In the genomic region with DNA sequence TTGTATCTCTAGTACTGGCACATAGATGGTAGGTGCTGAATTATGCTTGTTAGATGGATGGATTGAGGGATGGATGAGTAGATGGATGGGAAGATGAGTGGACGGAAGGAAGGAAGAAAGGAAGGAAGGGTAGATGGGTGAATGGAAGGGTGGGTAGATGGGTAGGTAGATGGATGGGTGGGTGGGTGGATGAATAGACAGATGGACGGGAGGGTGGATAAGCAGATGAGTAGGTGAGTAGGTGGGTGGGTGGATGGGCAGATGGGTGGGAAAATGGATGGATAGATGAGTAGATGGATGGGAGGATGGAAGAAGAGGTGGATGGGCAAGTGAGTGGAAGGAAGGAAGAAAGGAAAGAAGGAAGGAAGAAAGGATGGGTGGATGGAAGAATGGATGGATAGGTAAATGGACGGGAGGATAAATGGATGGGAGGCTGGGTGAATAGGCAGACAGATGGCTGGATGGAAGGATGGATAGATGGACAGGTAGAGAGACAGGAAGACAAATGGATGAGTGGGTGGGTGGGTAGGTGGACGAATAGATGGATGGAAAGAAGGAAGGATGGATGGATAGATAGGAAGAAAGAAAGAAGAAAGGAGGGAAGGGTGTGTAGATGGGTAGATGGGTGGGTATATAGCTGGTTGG, we compare ENCODE assay signal across 15 cellular contexts. TPM values are rescaled to one million over a fixed set of nuclear protein-coding genes. Genes with fewer than 3 reads are reported as not detected.
DNase-seq lines count a peak whose midpoint lies in the region; ATAC-seq and TF ChIP-seq lines count a peak whose summit lies in the region.
"Had no signal": no experiment of that assay in that cellular context is flagged by ENCODE, and none has a peak within 500 bp of the region (broad histone marks: within the 10 kb centered on the region; RNA-seq: fewer than 3 reads in every experiment).

No MANE protein-coding gene starts in this region.

- H3K36me3 ChIP-seq in IMR-90 (ENCODE audit: control insufficient read depth, insufficient read depth, low read length), result no peaks in the 10 kb centered on the region
- H3K36me3 ChIP-seq in sigmoid colon, result peaks cover 4 to 89% (median 55%) of the 10 kb centered on the region in 4 donors
- no peaks in the 10 kb centered on the region for H3K36me3 ChIP-seq in transverse colon

- H3K23ac ChIP-seq in IMR-90 (ENCODE audit: low read depth, low read length), result no peak overlapping the region

- no peak overlapping the region for H3K56ac ChIP-seq in IMR-90 (ENCODE audit: extremely low read depth, insufficient read depth, low read length)

- peak overlapping the region; percentile 35 for H2BK5ac ChIP-seq in IMR-90 (ENCODE audit: low read depth, low read length, poor library complexity, severe bottlenecking)

- H3K14ac ChIP-seq in IMR-90 (replicated peaks; ENCODE audit: low read depth, low read length), result no peak overlapping the region

- TF ChIP-seq RAD21 in IMR-90 (IDR thresholded peaks at IDR 0.05; ENCODE audit: low read length), result no peak

- POLR2A ChIA-PET in IMR-90 (lab: Charles Lee; ENCODE audit: unreplicated experiment), result no interaction called here

- no peaks in the 10 kb centered on the region for H4K20me1 ChIP-seq in IMR-90 (ENCODE audit: insufficient read depth, low read length)

- dilution Hi-C loops in IMR-90 (cut with HindIII; ENCODE audit: low sequenced_read_pairs, unreplicated experiment), result no loop called here

- H4K8ac ChIP-seq in IMR-90 (ENCODE audit: low read depth in 2 of 2, low read length in 2 of 2), result no peak overlapping the region

- no peaks in the 10 kb centered on the region for H3K4me1 Mint-ChIP-seq in T-helper 2 cell treated with Interferon-gamma antibody and Interleukin-4, amounts not matched to agents 5 μg/mL and 100 μg/mL, for 36 hours (ENCODE audit: low read depth)
- H3K4me1 Mint-ChIP-seq: B cell had no signal

- TF ChIP-seq EP300 in sigmoid colon (IDR thresholded peaks at IDR 0.05) (no peak), transverse colon (IDR thresholded peaks at IDR 0.05; ENCODE audit: low read depth) (no peak)

- no TSS peak for BruUV-seq in IMR-90 (replicated peaks; lab: Mats Ljungman, UMichigan)

- H3K27ac Mint-ChIP-seq in T-helper 2 cell treated with Interferon-gamma antibody and Interleukin-4, amounts not matched to agents 5 μg/mL and 100 μg/mL, for 36 hours, result no peak overlapping the region
- H3K27ac Mint-ChIP-seq: B cell; CD4-positive, alpha-beta T cell had no signal

- CTCF ChIA-PET in IMR-90 (lab: Yijun Ruan, JAX), result no interaction called here

- H3K4me3 Mint-ChIP-seq in T-helper 2 cell treated with Interferon-gamma antibody and Interleukin-4, amounts not matched to agents 5 μg/mL and 100 μg/mL, for 36 hours, result no peak overlapping the region
- H3K4me3 Mint-ChIP-seq: B cell; CD4-positive, alpha-beta T cell had no signal

- H3K79me1 ChIP-seq in IMR-90 (ENCODE audit: low read depth in 1 of 2, low read length in 2 of 2), result no peaks in the 10 kb centered on the region

- H4K91ac ChIP-seq in IMR-90 (ENCODE audit: insufficient read depth, low read depth, low read length), result no peak overlapping the region

- WGBS in IMR-90 (ENCODE audit: extremely low coverage in 2 of 2, insufficient read length in 1 of 2), 2 experiments, result 69 to 100% methylated on average over 2 to 4 of the region's 4 CpGs
- 82 to 86% methylated on average over 4 of the region's 4 CpGs for WGBS in sigmoid colon, 2 donors
- 63 to 83% methylated on average over 4 of the region's 4 CpGs for WGBS in transverse colon (ENCODE audit: low coverage in 1 of 2), 2 donors

- no peak overlapping the region for H3K4me2 ChIP-seq in IMR-90 (ENCODE audit: low read depth, low read length)

- H2BK120ac ChIP-seq in IMR-90 (ENCODE audit: low read depth, low read length), result no peak overlapping the region

- no peaks in the 10 kb centered on the region for H3K36me3 Mint-ChIP-seq in T-helper 2 cell treated with Interferon-gamma antibody and Interleukin-4, amounts not matched to agents 5 μg/mL and 100 μg/mL, for 36 hours (ENCODE audit: low read depth)

- H4K5ac ChIP-seq in IMR-90 (ENCODE audit: low read depth, low read length), result no peak overlapping the region

- peaks cover 2% of the 10 kb centered on the region; the same call in 1 of the 2 replicates for H3K9me3 ChIP-seq in IMR-90 (ENCODE audit: control insufficient read depth, insufficient read depth, low read length)
- no peaks in the 10 kb centered on the region for H3K9me3 ChIP-seq in sigmoid colon
- H3K9me3 ChIP-seq in transverse colon, result no peaks in the 10 kb centered on the region

- no peak overlapping the region for H2AK5ac ChIP-seq in IMR-90 (ENCODE audit: low read depth, low read length)

- H3K27me3 ChIP-seq in IMR-90 (ENCODE audit: control insufficient read depth, insufficient read depth, low read length) (peaks cover 3% of the 10 kb centered on the region), sigmoid colon (no peaks in the 10 kb centered on the region), transverse colon (no peaks in the 10 kb centered on the region)

- H2BK20ac ChIP-seq in IMR-90 (ENCODE audit: low read depth, low read length), result no peak overlapping the region

- no peak for DNase-seq in IMR-90
- DNase-seq in coronary artery (ENCODE audit: low spot score), result no peak
- DNase-seq in sigmoid colon, result peak; percentile 35
- no peak for DNase-seq in transverse colon
- no peak for DNase-seq in T-helper 2 cell treated with Interferon-gamma antibody and Interleukin-4, amounts not matched to agents 5 μg/mL and 100 μg/mL, for 36 hours (ENCODE audit: low spot score)
- DNase-seq in stimulated activated CD4-positive, alpha-beta T cell treated with anti-CD3 and anti-CD28 coated beads, Interleukin-4, amount 100 ng/mL, for 1 hour, result no peak
- DNase-seq: C1 segment of cervical spinal cord; Calu3; CD4-positive, alpha-beta T cell; DMS 273 treated with DMSO at 0.1 percent for 48 hours; GM23248 had no signal

- no peak for TF ChIP-seq POLR2A in IMR-90 (IDR thresholded peaks at IDR 0.05; ENCODE audit: low read depth, low read length)
- TF ChIP-seq POLR2A in sigmoid colon (IDR thresholded peaks at IDR 0.05), result no peak
- TF ChIP-seq POLR2A in transverse colon (IDR thresholded peaks at IDR 0.05), result no peak

- H3K4ac ChIP-seq in IMR-90 (ENCODE audit: low read depth, low read length), result no peak overlapping the region

- no peak overlapping the region for H3K9ac ChIP-seq in IMR-90 (ENCODE audit: low read depth, low read length)
- H3K9ac ChIP-seq: GM23248 had no signal

- TF ChIP-seq CTCF in IMR-90 (conservative IDR thresholded peaks at IDR 0.05; ENCODE audit: low read depth, low read length) (no peak), coronary artery (IDR thresholded peaks at IDR 0.05) (no peak), sigmoid colon (IDR thresholded peaks at IDR 0.05) (no peak), transverse colon (IDR thresholded peaks at IDR 0.05) (no peak)

- no peak overlapping the region for H3K4me3 ChIP-seq in IMR-90 (ENCODE audit: insufficient read depth, low read depth, low read length)
- no peak overlapping the region for H3K4me3 ChIP-seq in coronary artery
- H3K4me3 ChIP-seq in sigmoid colon, result no peak overlapping the region
- no peak overlapping the region for H3K4me3 ChIP-seq in transverse colon
- H3K4me3 ChIP-seq: GM12878, GM23248 had no signal

- intact Hi-C loops in IMR-90 (cut with micrococcal nuclease), result no loop called here
- intact Hi-C loops in sigmoid colon (cut with DNase I), result loop anchor here (10.0 kb wide), 1 partner anchor 325 kb away; no protein-coding TSS in a partner anchor
- intact Hi-C loops in transverse colon (cut with DNase I; ENCODE audit: low total_unique reads), result no loop called here

- H3K27me3 Mint-ChIP-seq in T-helper 2 cell treated with Interferon-gamma antibody and Interleukin-4, amounts not matched to agents 5 μg/mL and 100 μg/mL, for 36 hours (ENCODE audit: low read depth), result no peaks in the 10 kb centered on the region

- no peak for ATAC-seq in IMR-90 (ENCODE audit: low read depth)
- no peak for ATAC-seq in HG03196 (IDR thresholded peaks at IDR 0.05; ENCODE audit: unreplicated experiment)
- ATAC-seq: GM12878, HCT116 had no signal

- in situ Hi-C loops in IMR-90 (cut with MboI; ENCODE audit: low sequenced_read_pairs) (no loop called here), transverse colon (cut with MboI; ENCODE audit: low pct_ligation_motif_present in 1 of 4, low pct_unique_long_range_greater_than_20kb in 1 of 4, low sequenced_read_pairs in 3 of 4) (no loop called here)

- H3K18ac ChIP-seq in IMR-90 (ENCODE audit: low read depth, low read length), result no peak overlapping the region

- no peak overlapping the region for H2AFZ ChIP-seq in IMR-90 (replicated peaks; ENCODE audit: low read length, poor library complexity)
- H2AFZ ChIP-seq: GM23248 had no signal

- H2BK15ac ChIP-seq in IMR-90 (ENCODE audit: low read depth, low read length), result no peak overlapping the region

- H3K9me1 ChIP-seq in IMR-90 (ENCODE audit: insufficient read depth, low read length), result no peaks in the 10 kb centered on the region

- no peak overlapping the region for H2AK9ac ChIP-seq in IMR-90 (replicated peaks; ENCODE audit: low read depth, low read length, poor library complexity)

- H3K27ac ChIP-seq in IMR-90 (ENCODE audit: insufficient read depth, low read length), result no peak overlapping the region
- peak overlapping the region; percentile 4 to 64 for H3K27ac ChIP-seq in coronary artery
- peak overlapping the region; percentile 58 to 98 (median 87) for H3K27ac ChIP-seq in sigmoid colon
- peak overlapping the region in 3 of 4 donors; percentile 1 to 84 (median 76) for H3K27ac ChIP-seq in transverse colon
- H3K27ac ChIP-seq: GM23248 had no signal

- H3K4me1 ChIP-seq in IMR-90 (ENCODE audit: control insufficient read depth, insufficient read depth, low read length) (no peaks in the 10 kb centered on the region), sigmoid colon (peaks cover 0 to 100% (median 93%) of the 10 kb centered on the region in 4 donors), transverse colon (peaks cover 0 to 16% (median 3%) of the 10 kb centered on the region in 4 donors)

- H3K9me3 Mint-ChIP-seq in T-helper 2 cell treated with Interferon-gamma antibody and Interleukin-4, amounts not matched to agents 5 μg/mL and 100 μg/mL, for 36 hours, result peaks cover 17% of the 10 kb centered on the region

TF ChIP-seq in IMR-90, 13 proteins besides CTCF, POLR2A, EP300 and RAD21 (continues in another document):
- TF ChIP-seq NFE2L2 (IDR thresholded peaks at IDR 0.05; ENCODE audit: low read depth, low read length) (no peak), RCOR1 (IDR thresholded peaks at IDR 0.05; ENCODE audit: insufficient replicate concordance, low read length) (no peak), CHD1 (IDR thresholded peaks at IDR 0.05; ENCODE audit: low read depth, low read length) (no peak)

RNA-seq across cellular contexts. Expression of a gene that starts 56.9 kb away (rescaled TPM):
- under 0.01 TPM in 2 replicates for total RNA-seq in IMR-90 (2012; rRNA removed)
- 0.03 and 0.12 TPM in 2 replicates for polyA plus RNA-seq in IMR-90 (2012; rRNA removed)
- under 0.01 and 0.02 TPM in 2 replicates for polyA plus RNA-seq in IMR-90 (2012; cell fraction: cytosol; rRNA removed)
- polyA plus RNA-seq in IMR-90 (2012; cell fraction: nucleus; rRNA removed; ENCODE audit: low replicate concordance), result 0.01 and 0.02 TPM in 2 replicates
- total RNA-seq in sigmoid colon, result over 10,000 TPM in 1 of 4 donors, 1,000 to 10,000 TPM in 3; 4,282 to 11,818 (median 7,071) TPM
- 100 to 1,000 TPM in 1 of 3 donors, 10 to 100 TPM in 1, 1 to 10 TPM in 1; 5.1 to 262 (median 31.8) TPM for polyA plus RNA-seq in sigmoid colon
- 1,000 to 10,000 TPM in 2 of 4 donors, 100 to 1,000 TPM in 2; 619 to 1,914 (median 1,058) TPM for total RNA-seq in transverse colon
- total RNA-seq: CD4-positive, alpha-beta T cell; GM23248 had no signal

Comparison
In these comparisons a context has a peak if more than half of its experiments do, and no peak if none do; other contexts are left out.
1. RNA of a gene that starts 56.9 kb away (total RNA-seq): 4,282 to 11,818 TPM in sigmoid colon and 619 to 1,914 TPM in transverse colon; under 0.01 TPM in IMR-90; every median in the first group is over 100 times any median in the second.